8 cellular contexts compared by ENCODE assay signal in the genomic region with DNA sequence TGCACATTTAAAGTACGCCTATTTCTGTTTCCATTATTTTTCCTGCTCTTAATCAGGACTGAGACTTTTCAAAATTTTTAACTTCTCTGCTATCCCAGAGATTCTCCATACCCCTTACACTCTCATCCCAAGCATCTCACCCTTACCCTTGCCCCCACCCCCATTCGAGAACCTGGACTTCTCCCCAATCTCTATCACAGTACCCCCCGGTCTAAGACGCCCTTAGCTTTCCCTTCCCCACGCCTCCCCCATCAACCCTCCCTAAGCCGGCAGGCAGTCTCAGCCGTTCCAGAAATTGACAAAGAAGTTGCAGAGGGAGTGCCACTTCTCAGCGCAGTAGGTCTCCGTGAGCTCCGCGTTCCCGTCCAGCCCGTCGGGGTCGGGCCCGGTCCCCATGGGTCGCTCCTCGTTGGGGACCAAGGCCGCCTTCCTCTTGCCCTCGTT. TPM values are rescaled to one million over a fixed set of nuclear protein-coding genes. Genes with fewer than 3 reads are reported as not detected.
DNase-seq lines count a peak whose midpoint lies in the region; ATAC-seq and TF ChIP-seq lines count a peak whose summit lies in the region.

No MANE protein-coding gene starts in this region.

- TF ChIP-seq POLR2A in heart left ventricle (IDR thresholded peaks at IDR 0.05): no peak
- no peak for TF ChIP-seq POLR2A in gastrocnemius medialis (IDR thresholded peaks at IDR 0.05)

- H3K27me3 ChIP-seq in HAP-1 (ENCODE audit: low read depth) (no peaks in the 10 kb centered on the region), heart left ventricle (no peaks in the 10 kb centered on the region), gastrocnemius medialis (no peaks in the 10 kb centered on the region)

- H3K36me3 ChIP-seq in HAP-1 (replicated peaks) (no peaks in the 10 kb centered on the region), heart left ventricle (no peaks in the 10 kb centered on the region), gastrocnemius medialis (no peaks in the 10 kb centered on the region)

- peaks cover 16% of the 10 kb centered on the region for H3K4me1 Mint-ChIP-seq in activated CD4-positive, alpha-beta memory T cell treated with anti-CD3 and anti-CD28 coated beads for 36 hours (ENCODE audit: low read depth)

- peak overlapping the region; percentile 83 for H3K4me3 Mint-ChIP-seq in activated CD4-positive, alpha-beta memory T cell treated with anti-CD3 and anti-CD28 coated beads for 36 hours

- H3K27ac ChIP-seq in heart left ventricle (peak overlapping the region in 11 of 12 donors; percentile 64 to 83 (median 79)), gastrocnemius medialis (peak overlapping the region; percentile 44 to 60 (median 56))

- peak in 2 of 4 donors; percentile 5 to 20 for ATAC-seq in heart left ventricle
- peak in 1 of 2 donors; percentile 24 for ATAC-seq in gastrocnemius medialis
- no peak for ATAC-seq in GM18519 (IDR thresholded peaks at IDR 0.05; ENCODE audit: low FRiP score, unreplicated experiment)
- ATAC-seq in GM19023 (IDR thresholded peaks at IDR 0.05; ENCODE audit: unreplicated experiment): no peak

- 8 to 10% (median 9%) methylated on average over 19 to 20 of the region's 20 CpGs for WGBS in heart left ventricle, 4 donors

- H3K27ac Mint-ChIP-seq in activated CD4-positive, alpha-beta memory T cell treated with anti-CD3 and anti-CD28 coated beads for 36 hours: peak overlapping the region; percentile 6

- H3K9me3 Mint-ChIP-seq in activated CD4-positive, alpha-beta memory T cell treated with anti-CD3 and anti-CD28 coated beads for 36 hours: no peaks in the 10 kb centered on the region

- POLR2A ChIA-PET in activated CD4-positive, alpha-beta memory T cell treated with anti-CD3 and anti-CD28 coated beads for 36 hours (lab: Charles Lee): interaction anchor here (0.7 to 2.0 kb wide), 5 partner anchors 9 to 111 kb away, joined by 3 to 24 read pairs (median 4); a partner anchor contains a TSS

- CTCF ChIA-PET in activated CD4-positive, alpha-beta memory T cell treated with anti-CD3 and anti-CD28 coated beads for 36 hours (lab: Charles Lee): interaction anchor here (0.6 to 2.5 kb wide), 14 partner anchors 14 to 1053 kb away, joined by 3 to 20 read pairs (median 4); a partner anchor contains a TSS

- intact Hi-C loops in activated CD4-positive, alpha-beta memory T cell treated with anti-CD3 and anti-CD28 coated beads for 36 hours (cut with micrococcal nuclease): loop anchor here (1.0 to 10.0 kb wide), 4 partner anchors 15 to 743 kb away; a partner anchor contains a TSS
- intact Hi-C loops in heart left ventricle (cut with DNase I) (loop anchor here in 4 of 10 donors (2.0 to 10.0 kb wide), 4 partner anchors 113 to 413 kb away; a partner anchor contains a TSS), gastrocnemius medialis (cut with DNase I; ENCODE audit: low total_unique reads) (loop anchor here (2.0 kb wide), 1 partner anchor 15 kb away; a partner anchor contains a TSS)

- TF ChIP-seq CTCF in AG09309 (IDR thresholded peaks at IDR 0.05; ENCODE audit: control insufficient read depth, insufficient read depth, low read depth, low read length, missing control alignments) (no peak), heart left ventricle (IDR thresholded peaks at IDR 0.05) (no peak), gastrocnemius medialis (IDR thresholded peaks at IDR 0.05 in 4 of 5, conservative IDR thresholded peaks at IDR 0.05 in 1 of 5) (no peak)

- peak overlapping the region; percentile 78 for H3K4me3 ChIP-seq in AG09309 (ENCODE audit: control insufficient read depth, low read depth, low read length)
- peak overlapping the region; percentile 54 for H3K4me3 ChIP-seq in HAP-1
- peak overlapping the region; percentile 55 to 94 (median 80) for H3K4me3 ChIP-seq in heart left ventricle
- peak overlapping the region; percentile 67 to 84 (median 72) for H3K4me3 ChIP-seq in gastrocnemius medialis

- no peaks in the 10 kb centered on the region for H3K9me3 ChIP-seq in HAP-1
- no peaks in the 10 kb centered on the region for H3K9me3 ChIP-seq in heart left ventricle
- H3K9me3 ChIP-seq in gastrocnemius medialis: no peaks in the 10 kb centered on the region

- H3K36me3 Mint-ChIP-seq in activated CD4-positive, alpha-beta memory T cell treated with anti-CD3 and anti-CD28 coated beads for 36 hours: peaks cover 2% of the 10 kb centered on the region

- H3K27me3 Mint-ChIP-seq in activated CD4-positive, alpha-beta memory T cell treated with anti-CD3 and anti-CD28 coated beads for 36 hours: peaks cover 2% of the 10 kb centered on the region

- H3K4me1 ChIP-seq in HAP-1 (peaks cover 9% of the 10 kb centered on the region), heart left ventricle (peaks cover 0 to 23% (median 8%) of the 10 kb centered on the region in 12 donors), gastrocnemius medialis (peaks cover 7 to 16% of the 10 kb centered on the region in 2 donors)

- DNase-seq in AG09309 (ENCODE audit: low read depth) (no peak), HAP-1 (ENCODE audit: low spot score in 2 of 2) (peak; percentile 21 to 46), heart left ventricle (no peak), gastrocnemius medialis (no peak)
- no peak for DNase-seq in activated CD4-positive, alpha-beta memory T cell treated with anti-CD3 and anti-CD28 coated beads for 36 hours
- no peak for DNase-seq in activated CD8-positive, alpha-beta memory T cell treated with anti-CD3 and anti-CD28 coated beads for 24 hours

- in situ Hi-C loops in HAP-1 (cut with MboI; ENCODE audit: low sequenced_read_pairs) (loop anchor here (25.0 kb wide), 3 partner anchors 521 to 996 kb away; a partner anchor contains a TSS), gastrocnemius medialis (cut with MboI; ENCODE audit: low sequenced_read_pairs in 4 of 4) (no loop called here)

RNA-seq across cellular contexts. Expression of a gene that starts 1.4 kb away (rescaled TPM):
- 1 to 10 TPM; 1.2 to 1.6 TPM for total RNA-seq in activated CD4-positive, alpha-beta memory T cell treated with anti-CD3 and anti-CD28 coated beads for 36 hours
- total RNA-seq in heart left ventricle: under 1 TPM in 8 of 9 donors, not detected in 1; 0.16 to 0.81 (median 0.50) TPM
- under 1 TPM; 0.18 to 0.46 TPM for polyA plus RNA-seq in heart left ventricle
- 1 to 10 TPM in 1 of 4 donors, under 1 TPM in 2, not detected in 1; 0.33 to 2.0 (median 0.58) TPM for total RNA-seq in gastrocnemius medialis

RNA-seq across cellular contexts. Expression of a gene that starts 15.6 kb away (rescaled TPM):
- total RNA-seq in activated CD4-positive, alpha-beta memory T cell treated with anti-CD3 and anti-CD28 coated beads for 36 hours: 10 to 100 TPM; 49.9 to 50.7 TPM
- total RNA-seq in heart left ventricle (10 to 100 TPM; 10.9 to 22.3 (median 12.0) TPM), gastrocnemius medialis (10 to 100 TPM; 10.5 to 23.7 (median 11.3) TPM)
- 1 to 10 TPM; 5.5 to 6.5 TPM for polyA plus RNA-seq in heart left ventricle

Comparison
In these comparisons a context has a peak if more than half of its experiments do, and no peak if none do; other contexts are left out.
1. DNase-seq: peak in HAP-1 (2 of 2); none in AG09309 (single experiment), activated CD4-positive, alpha-beta memory T cell treated with anti-CD3 and anti-CD28 coated beads for 36 hours (single experiment), heart left ventricle (0 of 5), gastrocnemius medialis (0 of 2) and activated CD8-positive, alpha-beta memory T cell treated with anti-CD3 and anti-CD28 coated beads for 24 hours (single experiment).
2. Peak in every context shown above with its lines, with median percentiles within 50 percentile points of each other: H3K4me3 ChIP-seq.